22 cellular contexts compared by ENCODE assay signal in genomic region chr2:120241709-120242108, GRCh38. TPM values are rescaled to one million over a fixed set of nuclear protein-coding genes. Genes with fewer than 3 reads are reported as not detected.
DNase-seq lines count a peak whose midpoint lies in the region; ATAC-seq and TF ChIP-seq lines count a peak whose summit lies in the region.
"Had no signal": no experiment of that assay in that cellular context is flagged by ENCODE, and none has a peak within 500 bp of the region (broad histone marks: within the 10 kb centered on the region; RNA-seq: fewer than 3 reads in every experiment).

No MANE protein-coding gene starts in this region.

- H3K36me3 Mint-ChIP-seq in stimulated activated naive CD8-positive, alpha-beta T cell treated with anti-CD3 and anti-CD28 coated beads, Interleukin-15, Interleukin-2, amounts not matched to agents 100 ng/mL and 50 ng/mL, for 24 hours (ENCODE audit: low read depth), result no peaks in the 10 kb centered on the region
- H3K36me3 Mint-ChIP-seq in dendritic cell treated with granulocyte-macrophage colony-stimulating factor and Interleukin-4, amounts not matched to agents 40 ng/mL and 50 ng/mL, for 4 days (ENCODE audit: low read depth), result peaks cover 13% of the 10 kb centered on the region
- no peaks in the 10 kb centered on the region for H3K36me3 Mint-ChIP-seq in WTC11

- intact Hi-C loops in dendritic cell treated with granulocyte-macrophage colony-stimulating factor and Interleukin-4, amounts not matched to agents 40 ng/mL and 50 ng/mL, for 4 days (cut with micrococcal nuclease), result no loop called here

- no peak for DNase-seq in stimulated activated naive CD8-positive, alpha-beta T cell treated with anti-CD3 and anti-CD28 coated beads, Interleukin-15, Interleukin-2, amounts not matched to agents 100 U/mL and 50 U/mL, for 24 hours
- DNase-seq in MV-4-11 (lab: John Stamatoyannopoulos, UW) (peak; percentile 68), NCI-H2107 treated with DMSO at 0.1 percent for 48 hours (lab: John Stamatoyannopoulos, UW; ENCODE audit: unreplicated experiment) (no peak), WTC11 (ENCODE audit: low spot score) (no peak)
- no peak for DNase-seq in stimulated activated CD8-positive, alpha-beta memory T cell treated with anti-CD3 and anti-CD28 coated beads, Interleukin-4, amount 100 ng/mL, for 48 hours
- DNase-seq: C1 segment of cervical spinal cord; CD8-positive, alpha-beta memory T cell; DMS 273 treated with DMSO at 0.1 percent for 48 hours; DMS79; EL; GDM1; NCI-H1105 treated with DMSO at 0.1 percent for 48 hours; NCI-H146; NCI-H1930; NCI-H2107; NCI-H446; NCI-H524 treated with DMSO at 0.1 percent for 48 hours; NCI-H774 had no signal

- H3K4me1 Mint-ChIP-seq in stimulated activated naive CD8-positive, alpha-beta T cell treated with anti-CD3 and anti-CD28 coated beads, Interleukin-15, Interleukin-2, amounts not matched to agents 100 ng/mL and 50 ng/mL, for 24 hours (ENCODE audit: low read depth), result peaks cover 3% of the 10 kb centered on the region
- peaks cover 62% of the 10 kb centered on the region for H3K4me1 Mint-ChIP-seq in dendritic cell treated with granulocyte-macrophage colony-stimulating factor and Interleukin-4, amounts not matched to agents 40 ng/mL and 50 ng/mL, for 4 days (ENCODE audit: low read depth)
- peaks cover 44% of the 10 kb centered on the region for H3K4me1 Mint-ChIP-seq in WTC11
- H3K4me1 Mint-ChIP-seq: CD8-positive, alpha-beta memory T cell; IgD-negative memory B cell had no signal

- TF ChIP-seq CTCF in WTC11 (IDR thresholded peaks at IDR 0.05), result no peak

- H3K27me3 Mint-ChIP-seq in stimulated activated naive CD8-positive, alpha-beta T cell treated with anti-CD3 and anti-CD28 coated beads, Interleukin-15, Interleukin-2, amounts not matched to agents 100 ng/mL and 50 ng/mL, for 24 hours, result no peaks in the 10 kb centered on the region
- peaks cover 10% of the 10 kb centered on the region for H3K27me3 Mint-ChIP-seq in dendritic cell treated with granulocyte-macrophage colony-stimulating factor and Interleukin-4, amounts not matched to agents 40 ng/mL and 50 ng/mL, for 4 days
- H3K27me3 Mint-ChIP-seq in WTC11 (ENCODE audit: low read depth), result peaks cover 15% of the 10 kb centered on the region
- H3K27me3 Mint-ChIP-seq: IgD-negative memory B cell had no signal

- H3K9me3 Mint-ChIP-seq in stimulated activated naive CD8-positive, alpha-beta T cell treated with anti-CD3 and anti-CD28 coated beads, Interleukin-15, Interleukin-2, amounts not matched to agents 100 ng/mL and 50 ng/mL, for 24 hours, result peaks cover 4% of the 10 kb centered on the region
- H3K9me3 Mint-ChIP-seq in dendritic cell treated with granulocyte-macrophage colony-stimulating factor and Interleukin-4, amounts not matched to agents 40 ng/mL and 50 ng/mL, for 4 days, result peaks cover 12% of the 10 kb centered on the region
- peaks cover 6% of the 10 kb centered on the region; the same call in 1 of the 2 replicates for H3K9me3 Mint-ChIP-seq in WTC11
- H3K9me3 Mint-ChIP-seq: CD8-positive, alpha-beta memory T cell had no signal

- no peak for ATAC-seq in stimulated activated naive CD8-positive, alpha-beta T cell treated with anti-CD3 and anti-CD28 coated beads, Interleukin-15, Interleukin-2, amounts not matched to agents 100 U/mL and 50 U/mL, for 24 hours
- no peak for ATAC-seq in WTC11
- ATAC-seq: Right ventricle myocardium inferior had no signal

- peak overlapping the region; percentile 43 for H3K27ac Mint-ChIP-seq in stimulated activated naive CD8-positive, alpha-beta T cell treated with anti-CD3 and anti-CD28 coated beads, Interleukin-15, Interleukin-2, amounts not matched to agents 100 ng/mL and 50 ng/mL, for 24 hours
- peak overlapping the region; percentile 87 for H3K27ac Mint-ChIP-seq in dendritic cell treated with granulocyte-macrophage colony-stimulating factor and Interleukin-4, amounts not matched to agents 40 ng/mL and 50 ng/mL, for 4 days
- H3K27ac Mint-ChIP-seq in WTC11, result no peak overlapping the region
- H3K27ac Mint-ChIP-seq: IgD-negative memory B cell had no signal

- H3K4me3 Mint-ChIP-seq in stimulated activated naive CD8-positive, alpha-beta T cell treated with anti-CD3 and anti-CD28 coated beads, Interleukin-15, Interleukin-2, amounts not matched to agents 100 ng/mL and 50 ng/mL, for 24 hours, result no peak overlapping the region
- no peak overlapping the region for H3K4me3 Mint-ChIP-seq in dendritic cell treated with granulocyte-macrophage colony-stimulating factor and Interleukin-4, amounts not matched to agents 40 ng/mL and 50 ng/mL, for 4 days
- no peak overlapping the region for H3K4me3 Mint-ChIP-seq in WTC11
- H3K4me3 Mint-ChIP-seq: CD8-positive, alpha-beta memory T cell; IgD-negative memory B cell had no signal

- POLR2A ChIA-PET in WTC11 (lab: Charles Lee), result no interaction called here

- CTCF ChIA-PET in WTC11 (lab: Charles Lee), result interaction anchor here (1.1 kb wide), 1 partner anchor 11 kb away, joined by 3 read pairs; no protein-coding TSS in a partner anchor

TF ChIP-seq in WTC11, 78 proteins besides CTCF, POLR2A, EP300 and RAD21:
- no peak for TF ChIP-seq CDX4 (CRISPR knock-in tag; IDR thresholded peaks at IDR 0.05; ENCODE audit: borderline replicate concordance)
- no peak for TF ChIP-seq ZSCAN18 (CRISPR knock-in tag; IDR thresholded peaks at IDR 0.05)
- TF ChIP-seq IRF1 (CRISPR knock-in tag; IDR thresholded peaks at IDR 0.05), result no peak
- TF ChIP-seq ARID4B (CRISPR knock-in tag; IDR thresholded peaks at IDR 0.05; ENCODE audit: borderline replicate concordance), result no peak

RNA-seq across cellular contexts. Expression of gene RALB, which starts 10.9 kb away (rescaled TPM):
- total RNA-seq in WTC11 (2021), result 17.1 to 18.0 TPM (median 17.9 TPM) in 3 replicates

RNA-seq across cellular contexts. Expression of gene TMEM185B, which starts 18.5 kb away (rescaled TPM):
- 9.9 to 14.9 TPM (median 14.3 TPM) in 3 replicates for total RNA-seq in WTC11 (2021)
